10 cellular contexts compared by ENCODE assay signal in genomic region chr5:127586371-127586770, GRCh38.
DNase-seq lines count a peak whose midpoint lies in the region; ATAC-seq and TF ChIP-seq lines count a peak whose summit lies in the region.
"Had no signal": no experiment of that assay in that cellular context is flagged by ENCODE, and none has a peak within 500 bp of the region (broad histone marks: within the 10 kb centered on the region; RNA-seq: fewer than 3 reads in every experiment).

No MANE protein-coding gene starts in this region.

- H3K36me3 ChIP-seq in kidney epithelial cell (ENCODE audit: control insufficient read depth, insufficient read depth, low read length) = no peaks in the 10 kb centered on the region
- H3K36me3 ChIP-seq: ovary had no signal

- no peaks in the 10 kb centered on the region for H3K27me3 ChIP-seq in kidney epithelial cell (ENCODE audit: control insufficient read depth, insufficient read depth, low read length)
- H3K27me3 ChIP-seq: ovary had no signal

- intact Hi-C loops in Right ventricle myocardium inferior (cut with DNase I) = no loop called here

- H3K4me3 ChIP-seq in kidney epithelial cell (ENCODE audit: low read depth, low read length) = no peak overlapping the region
- H3K4me3 ChIP-seq: ovary had no signal

- H3K27ac ChIP-seq in substantia nigra (ENCODE audit: low read depth, low read length, poor library complexity, severe bottlenecking) = no peak overlapping the region
- H3K27ac ChIP-seq: ovary had no signal

- ATAC-seq in GM18519 (IDR thresholded peaks at IDR 0.05; ENCODE audit: low FRiP score, unreplicated experiment) (peak; percentile 65), GM21447 (IDR thresholded peaks at IDR 0.05; ENCODE audit: unreplicated experiment) (peak; percentile 72), HG03139 (IDR thresholded peaks at IDR 0.05; ENCODE audit: unreplicated experiment) (peak; percentile 58), Right ventricle myocardium inferior (no peak)

- DNase-seq in kidney epithelial cell (ENCODE audit: low read depth) (peak; percentile 67), Right ventricle myocardium inferior (ENCODE audit: missing footprints) (no peak), NCI-H2107 treated with DMSO at 0.1 percent for 48 hours (lab: John Stamatoyannopoulos, UW; ENCODE audit: unreplicated experiment) (no peak), SKM-1 (lab: John Stamatoyannopoulos, UW; ENCODE audit: unreplicated experiment) (no peak), substantia nigra (lab: John Stamatoyannopoulos, UW) (no peak)
- DNase-seq: NCI-H774, ovary had no signal

- no peak for TF ChIP-seq CTCF in kidney epithelial cell (IDR thresholded peaks at IDR 0.05; ENCODE audit: insufficient read depth, low read length, poor library complexity, severe bottlenecking)
